ENCODE assay signal across 1 cellular context in the genomic region with DNA sequence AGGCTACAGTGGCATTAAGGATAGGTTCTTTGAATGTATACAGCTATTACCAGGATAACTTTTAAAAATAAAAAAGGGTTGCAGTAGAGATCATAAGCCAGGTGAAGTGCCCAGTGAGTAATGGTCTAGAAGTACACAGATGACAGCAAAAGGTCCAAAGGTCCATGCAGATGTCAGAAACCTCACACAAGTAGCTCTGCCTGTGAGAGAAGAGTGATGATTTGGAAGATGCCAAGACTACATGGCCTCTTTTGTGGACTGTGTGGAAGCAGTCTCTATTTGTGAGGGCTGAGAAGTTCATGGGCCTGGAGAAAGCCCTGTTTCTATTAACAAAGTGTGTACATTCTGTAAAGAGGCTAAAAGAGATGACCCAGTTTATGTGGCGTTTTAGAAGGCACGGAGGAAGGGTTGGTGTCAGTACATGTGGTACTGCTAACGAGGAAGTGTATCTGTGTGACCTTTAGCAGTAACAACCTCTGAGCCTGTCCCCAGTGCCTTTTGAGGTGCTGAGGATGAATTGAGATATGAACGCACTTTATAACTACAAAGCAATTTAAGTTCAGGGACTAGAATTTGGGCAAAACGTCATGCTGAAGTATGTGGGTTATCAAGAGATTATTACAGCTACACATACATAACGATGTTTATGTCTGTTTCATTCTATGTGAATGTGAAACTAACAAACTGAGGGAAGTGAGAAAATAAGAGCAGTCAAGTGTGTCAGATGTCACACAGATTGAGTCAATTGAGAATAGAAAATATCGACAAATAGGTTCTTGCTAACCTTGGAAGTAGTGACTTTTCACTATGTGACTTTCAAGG.
TF ChIP-seq lines count a peak whose summit lies in the region.

No MANE protein-coding gene starts in this region.

TF ChIP-seq in K562, 482 proteins besides CTCF, POLR2A, EP300 and RAD21 (continued from another document):
- TF ChIP-seq, protein P1, sequence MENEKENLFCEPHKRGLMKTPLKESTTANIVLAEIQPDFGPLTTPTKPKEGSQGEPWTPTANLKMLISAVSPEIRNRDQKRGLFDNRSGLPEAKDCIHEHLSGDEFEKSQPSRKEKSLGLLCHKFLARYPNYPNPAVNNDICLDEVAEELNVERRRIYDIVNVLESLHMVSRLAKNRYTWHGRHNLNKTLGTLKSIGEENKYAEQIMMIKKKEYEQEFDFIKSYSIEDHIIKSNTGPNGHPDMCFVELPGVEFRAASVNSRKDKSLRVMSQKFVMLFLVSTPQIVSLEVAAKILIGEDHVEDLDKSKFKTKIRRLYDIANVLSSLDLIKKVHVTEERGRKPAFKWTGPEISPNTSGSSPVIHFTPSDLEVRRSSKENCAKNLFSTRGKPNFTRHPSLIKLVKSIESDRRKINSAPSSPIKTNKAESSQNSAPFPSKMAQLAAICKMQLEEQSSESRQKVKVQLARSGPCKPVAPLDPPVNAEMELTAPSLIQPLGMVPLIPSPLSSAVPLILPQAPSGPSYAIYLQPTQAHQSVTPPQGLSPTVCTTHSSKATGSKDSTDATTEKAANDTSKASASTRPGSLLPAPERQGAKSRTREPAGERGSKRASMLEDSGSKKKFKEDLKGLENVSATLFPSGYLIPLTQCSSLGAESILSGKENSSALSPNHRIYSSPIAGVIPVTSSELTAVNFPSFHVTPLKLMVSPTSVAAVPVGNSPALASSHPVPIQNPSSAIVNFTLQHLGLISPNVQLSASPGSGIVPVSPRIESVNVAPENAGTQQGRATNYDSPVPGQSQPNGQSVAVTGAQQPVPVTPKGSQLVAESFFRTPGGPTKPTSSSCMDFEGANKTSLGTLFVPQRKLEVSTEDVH (IDR thresholded peaks at IDR 0.05; ENCODE audit: low read depth, partially characterized antibody) = peak; percentile 38
- no peak for TF ChIP-seq HSF4 (CRISPR knock-in tag; IDR thresholded peaks at IDR 0.05; ENCODE audit: borderline replicate concordance)
- no peak for TF ChIP-seq ZNF77 (CRISPR knock-in tag; IDR thresholded peaks at IDR 0.05)
- no peak for TF ChIP-seq RFX1 (IDR thresholded peaks at IDR 0.05)
- no peak for TF ChIP-seq PPARD (CRISPR knock-in tag; IDR thresholded peaks at IDR 0.05)
- TF ChIP-seq ZNF79 (CRISPR knock-in tag; IDR thresholded peaks at IDR 0.05; ENCODE audit: low read depth) = no peak
- TF ChIP-seq, protein P2, sequence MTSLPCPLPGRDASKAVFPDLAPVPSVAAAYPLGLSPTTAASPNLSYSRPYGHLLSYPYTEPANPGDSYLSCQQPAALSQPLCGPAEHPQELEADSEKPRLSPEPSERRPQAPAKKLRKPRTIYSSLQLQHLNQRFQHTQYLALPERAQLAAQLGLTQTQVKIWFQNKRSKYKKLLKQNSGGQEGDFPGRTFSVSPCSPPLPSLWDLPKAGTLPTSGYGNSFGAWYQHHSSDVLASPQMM (CRISPR knock-in tag; IDR thresholded peaks at IDR 0.05) = no peak
- TF ChIP-seq, protein P3, sequence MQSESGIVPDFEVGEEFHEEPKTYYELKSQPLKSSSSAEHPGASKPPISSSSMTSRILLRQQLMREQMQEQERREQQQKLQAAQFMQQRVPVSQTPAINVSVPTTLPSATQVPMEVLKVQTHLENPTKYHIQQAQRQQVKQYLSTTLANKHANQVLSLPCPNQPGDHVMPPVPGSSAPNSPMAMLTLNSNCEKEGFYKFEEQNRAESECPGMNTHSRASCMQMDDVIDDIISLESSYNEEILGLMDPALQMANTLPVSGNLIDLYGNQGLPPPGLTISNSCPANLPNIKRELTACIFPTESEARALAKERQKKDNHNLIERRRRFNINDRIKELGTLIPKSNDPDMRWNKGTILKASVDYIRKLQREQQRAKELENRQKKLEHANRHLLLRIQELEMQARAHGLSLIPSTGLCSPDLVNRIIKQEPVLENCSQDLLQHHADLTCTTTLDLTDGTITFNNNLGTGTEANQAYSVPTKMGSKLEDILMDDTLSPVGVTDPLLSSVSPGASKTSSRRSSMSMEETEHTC (IDR thresholded peaks at IDR 0.05) = no peak
- no peak for TF ChIP-seq GATAD2A (IDR thresholded peaks at IDR 0.05)
- no peak for TF ChIP-seq ZNF133 (CRISPR knock-in tag; IDR thresholded peaks at IDR 0.05)
- TF ChIP-seq HEY1 (CRISPR knock-in tag; IDR thresholded peaks at IDR 0.05; ENCODE audit: borderline replicate concordance) = no peak
- no peak for TF ChIP-seq FOSL1 (tag; conservative IDR thresholded peaks at IDR 0.05)
- TF ChIP-seq ZFP30 (CRISPR knock-in tag; IDR thresholded peaks at IDR 0.05; ENCODE audit: borderline replicate concordance) = no peak
- TF ChIP-seq POLR2H (tag; IDR thresholded peaks at IDR 0.05; ENCODE audit: low read depth) = no peak
- no peak for TF ChIP-seq ESRRB (CRISPR knock-in tag; IDR thresholded peaks at IDR 0.05; ENCODE audit: borderline replicate concordance)
- no peak for TF ChIP-seq ELF2 (CRISPR knock-in tag; IDR thresholded peaks at IDR 0.05)
- no peak for TF ChIP-seq ZNF282 (CRISPR knock-in tag; IDR thresholded peaks at IDR 0.05)
- TF ChIP-seq ELK1 (CRISPR knock-in tag; IDR thresholded peaks at IDR 0.05) = no peak
- no peak for TF ChIP-seq SIN3A (IDR thresholded peaks at IDR 0.05; ENCODE audit: borderline replicate concordance in 2 of 2, control insufficient read depth in 1 of 2, low read depth in 2 of 2, low read length in 2 of 2)
- no peak for TF ChIP-seq AFF4 (CRISPR knock-in tag; IDR thresholded peaks at IDR 0.05)
- TF ChIP-seq SNAPC5 (CRISPR knock-in tag; IDR thresholded peaks at IDR 0.05) = no peak
- no peak for TF ChIP-seq CSDE1 (IDR thresholded peaks at IDR 0.05)
- TF ChIP-seq HLTF (IDR thresholded peaks at IDR 0.05) = no peak
- peak; percentile 43; the same call in 1 of the 2 replicates for TF ChIP-seq KHSRP (IDR thresholded peaks at IDR 0.05)
- no peak for TF ChIP-seq SP1 (CRISPR knock-in tag; IDR thresholded peaks at IDR 0.05)
- no peak for TF ChIP-seq DPF2 (IDR thresholded peaks at IDR 0.05)
- no peak for TF ChIP-seq ZNF134 (CRISPR knock-in tag; conservative IDR thresholded peaks at IDR 0.05)
- TF ChIP-seq BDP1 (IDR thresholded peaks at IDR 0.05; ENCODE audit: insufficient read depth, insufficient read length) = no peak
- TF ChIP-seq FOXJ3 (CRISPR knock-in tag; IDR thresholded peaks at IDR 0.05) = no peak
- peak; percentile 82; the same call in 1 of the 2 replicates for TF ChIP-seq POLR2AphosphoS2 (IDR thresholded peaks at IDR 0.05; ENCODE audit: low read length)
- peak; percentile 46 for TF ChIP-seq SUPT5H (IDR thresholded peaks at IDR 0.05)
- TF ChIP-seq MCM7 (IDR thresholded peaks at IDR 0.05) = no peak
- no peak for TF ChIP-seq ZZZ3 (IDR thresholded peaks at IDR 0.05)
- peak; percentile 55 for TF ChIP-seq POLR2B (IDR thresholded peaks at IDR 0.05; ENCODE audit: low read depth, partially characterized antibody)
- no peak for TF ChIP-seq GABPB1 (CRISPR knock-in tag; IDR thresholded peaks at IDR 0.05)
- TF ChIP-seq ZSCAN29 (IDR thresholded peaks at IDR 0.05) = no peak
- TF ChIP-seq ATF1 (CRISPR knock-in tag; IDR thresholded peaks at IDR 0.05) = no peak
- no peak for TF ChIP-seq ATF1 (tag; IDR thresholded peaks at IDR 0.05)
- no peak for TF ChIP-seq E2F5 (CRISPR knock-in tag; IDR thresholded peaks at IDR 0.05)
- no peak for TF ChIP-seq ZC3H4 (CRISPR knock-in tag; IDR thresholded peaks at IDR 0.05; ENCODE audit: borderline replicate concordance)
- TF ChIP-seq ZNF586 (CRISPR knock-in tag; conservative IDR thresholded peaks at IDR 0.05) = no peak
- no peak for TF ChIP-seq TCFL5 (CRISPR knock-in tag; conservative IDR thresholded peaks at IDR 0.05)
- 0 out of 2 replicates have a peak, but pooled peaks have one; percentile 17 for TF ChIP-seq SPI1 (IDR thresholded peaks at IDR 0.05; ENCODE audit: borderline replicate concordance, low read depth, low read length)
- peak in 1 of 2 experiments; percentile 28; a peak in 1 of 4 replicates for TF ChIP-seq BCLAF1 (IDR thresholded peaks at IDR 0.05; ENCODE audit: borderline replicate concordance in 1 of 2, control insufficient read depth in 1 of 2, low read depth in 2 of 2, low read length in 1 of 2)
- no peak for TF ChIP-seq SETDB1 (IDR thresholded peaks at IDR 0.05; ENCODE audit: low read length)
- TF ChIP-seq CBX3 (IDR thresholded peaks at IDR 0.05; ENCODE audit: borderline replicate concordance in 1 of 2, low read length in 2 of 2) = no peak
- TF ChIP-seq ZNF146 (CRISPR knock-in tag; IDR thresholded peaks at IDR 0.05; ENCODE audit: unreplicated experiment) = no peak
- peak; percentile 64; the same call in 1 of the 2 replicates for TF ChIP-seq MYNN (IDR thresholded peaks at IDR 0.05)
- TF ChIP-seq MYNN (CRISPR knock-in tag; IDR thresholded peaks at IDR 0.05) = no peak
- no peak for TF ChIP-seq BACH1 (tag; IDR thresholded peaks at IDR 0.05)
- TF ChIP-seq ID3 (CRISPR knock-in tag; IDR thresholded peaks at IDR 0.05) = no peak
- no peak for TF ChIP-seq ID3 (tag; IDR thresholded peaks at IDR 0.05)
- TF ChIP-seq MXI1 (IDR thresholded peaks at IDR 0.05; ENCODE audit: low read depth, low read length) = no peak
- TF ChIP-seq POLR2G (IDR thresholded peaks at IDR 0.05; ENCODE audit: low read depth, low read length) = 0 out of 2 replicates have a peak, but pooled peaks have one; percentile 12
- no peak for TF ChIP-seq FUS (optimal IDR thresholded peaks at IDR 0.05; ENCODE audit: low read depth, low read length)
- TF ChIP-seq PML (IDR thresholded peaks at IDR 0.05; ENCODE audit: low read length) = peak; percentile 19; the same call in 1 of the 2 replicates
